ENCODE assay signal across 14 cellular contexts in genomic region chr4:128228778-128229457, GRCh38. TPM values are rescaled to one million over a fixed set of nuclear protein-coding genes. Genes with fewer than 3 reads are reported as not detected.
DNase-seq lines count a peak whose midpoint lies in the region; ATAC-seq and TF ChIP-seq lines count a peak whose summit lies in the region.
"Had no signal": no experiment of that assay in that cellular context is flagged by ENCODE, and none has a peak within 500 bp of the region (broad histone marks: within the 10 kb centered on the region; RNA-seq: fewer than 3 reads in every experiment).

No MANE protein-coding gene starts in this region.

- WGBS in gastroesophageal sphincter (ENCODE audit: low coverage in 1 of 2), 2 donors, result 54 to 60% methylated on average over 3 of the region's 3 CpGs

- no peak for TF ChIP-seq POLR2A in gastroesophageal sphincter (IDR thresholded peaks at IDR 0.05)

- H3K36me3 ChIP-seq in left lung, result no peaks in the 10 kb centered on the region
- no peaks in the 10 kb centered on the region for H3K36me3 ChIP-seq in gastroesophageal sphincter
- H3K36me3 ChIP-seq: gastrocnemius medialis, neutrophil had no signal

- ATAC-seq in left lung (peak; percentile 21), gastroesophageal sphincter (no peak), HG02588 (IDR thresholded peaks at IDR 0.05; ENCODE audit: unreplicated experiment) (no peak)
- ATAC-seq: stimulated activated naive CD8-positive, alpha-beta T cell treated with anti-CD3 and anti-CD28 coated beads, Interleukin-15, Interleukin-2, amounts not matched to agents 100 U/mL and 50 U/mL, for 24 hours had no signal

- no peak for TF ChIP-seq EP300 in gastroesophageal sphincter (IDR thresholded peaks at IDR 0.05)

- no peaks in the 10 kb centered on the region for H3K4me1 ChIP-seq in left lung
- H3K4me1 ChIP-seq in gastroesophageal sphincter, result no peaks in the 10 kb centered on the region

- H3K27ac ChIP-seq in left lung (no peak overlapping the region), gastroesophageal sphincter (no peak overlapping the region)
- H3K27ac ChIP-seq: gastrocnemius medialis, neutrophil had no signal

- no peak for TF ChIP-seq CTCF in left lung (IDR thresholded peaks at IDR 0.05)
- no peak for TF ChIP-seq CTCF in gastroesophageal sphincter (IDR thresholded peaks at IDR 0.05)

- no peaks in the 10 kb centered on the region for H3K9me3 ChIP-seq in left lung
- H3K9me3 ChIP-seq in gastroesophageal sphincter, result no peaks in the 10 kb centered on the region
- H3K9me3 ChIP-seq: gastrocnemius medialis, neutrophil had no signal

- H3K27me3 ChIP-seq in left lung, result no peaks in the 10 kb centered on the region
- no peaks in the 10 kb centered on the region for H3K27me3 ChIP-seq in gastroesophageal sphincter
- H3K27me3 ChIP-seq: gastrocnemius medialis, neutrophil had no signal

- peak; percentile 95 for DNase-seq in DMS 273 (lab: John Stamatoyannopoulos, UW; ENCODE audit: unreplicated experiment)
- DNase-seq in NCI-H1417 treated with DMSO at 0.1 percent for 48 hours (lab: John Stamatoyannopoulos, UW), result peak; percentile 33
- peak; percentile 70 for DNase-seq in amniotic epithelial cell (ENCODE audit: low read depth)
- no peak for DNase-seq in left lung
- no peak for DNase-seq in SHP77 treated with DMSO at 0.1 percent for 48 hours (lab: John Stamatoyannopoulos, UW)
- DNase-seq in activated CD4-positive, CD25-positive, alpha-beta regulatory T cell treated with anti-CD3 and anti-CD28 coated beads, Interleukin-2, amount 50 U/mL, for 72 hours, result no peak
- DNase-seq: activated CD4-positive, alpha-beta T cell treated with anti-CD3 and anti-CD28 coated beads, Interleukin-2, amount 50 U/mL, for 1 hour; cortex of kidney; gastrocnemius medialis; stimulated activated naive CD8-positive, alpha-beta T cell treated with anti-CD3 and anti-CD28 coated beads, Interleukin-15, Interleukin-2, amounts not matched to agents 100 U/mL and 50 U/mL, for 24 hours; T-cell had no signal

- H3K4me3 ChIP-seq in left lung (no peak overlapping the region), gastroesophageal sphincter (no peak overlapping the region)
- H3K4me3 ChIP-seq: gastrocnemius medialis had no signal

- intact Hi-C loops in left lung (cut with DNase I), result no loop called here

RNA-seq across cellular contexts. Expression of gene PGRMC2, which starts 58.7 kb away (rescaled TPM):
- total RNA-seq in left lung (10 to 100 TPM; 59.7 to 77.3 TPM), gastroesophageal sphincter (10 to 100 TPM; 47.3 to 79.2 (median 64.7) TPM)

Comparison
In these comparisons a context has a peak if more than half of its experiments do, and no peak if none do; other contexts are left out.
1. DNase-seq: peak in DMS 273 (single experiment), NCI-H1417 treated with DMSO at 0.1 percent for 48 hours (single experiment) and amniotic epithelial cell (single experiment); none in left lung (0 of 2), SHP77 treated with DMSO at 0.1 percent for 48 hours (single experiment) and activated CD4-positive, CD25-positive, alpha-beta regulatory T cell treated with anti-CD3 and anti-CD28 coated beads, Interleukin-2, amount 50 U/mL, for 72 hours (single experiment).